ENCODE assay signal across 20 cellular contexts in the genomic region with DNA sequence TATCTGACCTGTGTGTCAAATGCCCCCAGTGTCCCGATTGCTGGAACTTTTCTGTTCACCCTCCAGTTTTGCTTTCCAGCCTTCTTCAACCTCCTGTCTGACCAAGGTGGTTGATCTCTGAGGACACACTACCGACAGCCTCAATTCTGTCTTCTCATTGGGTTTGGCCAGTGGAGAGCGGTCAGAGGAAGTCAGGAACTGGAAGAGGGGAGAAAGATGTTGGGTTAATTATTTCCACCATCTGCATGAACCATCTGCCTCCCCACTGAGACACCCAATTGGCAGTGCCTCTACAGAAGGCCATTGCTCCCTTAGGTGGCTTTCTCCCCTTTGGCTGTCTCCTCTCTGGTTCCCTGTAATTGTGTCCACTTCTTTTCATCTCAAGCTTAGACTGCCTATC.
DNase-seq lines count a peak whose midpoint lies in the region; ATAC-seq and TF ChIP-seq lines count a peak whose summit lies in the region.
"Had no signal": no experiment of that assay in that cellular context is flagged by ENCODE, and none has a peak within 500 bp of the region (broad histone marks: within the 10 kb centered on the region; RNA-seq: fewer than 3 reads in every experiment).

No MANE protein-coding gene starts in this region.

- no peak overlapping the region for H3K4me3 Mint-ChIP-seq in nephron
- H3K4me3 Mint-ChIP-seq: B cell; CD4-positive, alpha-beta memory T cell had no signal

- no peaks in the 10 kb centered on the region for H3K79me2 ChIP-seq in SK-N-SH (ENCODE audit: insufficient read depth)
- H3K79me2 ChIP-seq in OCI-LY3 (ENCODE audit: low read length) = no peaks in the 10 kb centered on the region
- no peaks in the 10 kb centered on the region for H3K79me2 ChIP-seq in smooth muscle cell (ENCODE audit: low read depth)

- TF ChIP-seq CTCF in SK-N-SH (IDR thresholded peaks at IDR 0.05) (no peak), OCI-LY3 (IDR thresholded peaks at IDR 0.05; ENCODE audit: low read depth, low read length) (no peak), nephron (IDR thresholded peaks at IDR 0.05; ENCODE audit: unreplicated experiment in 3 of 3) (no peak), uterus (IDR thresholded peaks at IDR 0.05) (no peak), smooth muscle cell (IDR thresholded peaks at IDR 0.05; ENCODE audit: borderline replicate concordance, insufficient read depth, poor library complexity, severe bottlenecking) (no peak)

- no peak for ATAC-seq in SK-N-SH treated with all-trans-retinoic acid at 6 μM for 48 hours
- no peak for ATAC-seq in GM18520 (IDR thresholded peaks at IDR 0.05; ENCODE audit: unreplicated experiment)
- ATAC-seq: HCT116 had no signal

- no peak overlapping the region for H3K4me3 ChIP-seq in SK-N-SH (ENCODE audit: low read depth in 2 of 2, low read length in 1 of 2)
- H3K4me3 ChIP-seq in OCI-LY3 (ENCODE audit: low read length) = no peak overlapping the region
- H3K4me3 ChIP-seq in uterus = no peak overlapping the region
- no peak overlapping the region for H3K4me3 ChIP-seq in smooth muscle cell

- H4K20me1 ChIP-seq in SK-N-SH (ENCODE audit: insufficient read depth) (no peaks in the 10 kb centered on the region), OCI-LY3 (ENCODE audit: insufficient read depth, low read length) (no peaks in the 10 kb centered on the region), smooth muscle cell (ENCODE audit: low read depth) (no peaks in the 10 kb centered on the region)

- no peak for TF ChIP-seq POLR2A in uterus (IDR thresholded peaks at IDR 0.05)

- POLR2A ChIA-PET in SK-N-SH (lab: Yijun Ruan, JAX) = no interaction called here

- WGBS in SK-N-SH (ENCODE audit: low lambda C conversion rate) = 74% methylated on average over 3 of the region's 3 CpGs
- 99% methylated on average over 3 of the region's 3 CpGs for WGBS in smooth muscle cell (ENCODE audit: low lambda C conversion rate)

- no peak overlapping the region for H3K27ac ChIP-seq in SK-N-SH (ENCODE audit: low read depth in 2 of 2, low read length in 1 of 2)
- peak overlapping the region; percentile 100 for H3K27ac ChIP-seq in OCI-LY3 (ENCODE audit: low read length)
- peak overlapping the region; percentile 69 to 73 for H3K27ac ChIP-seq in uterus
- H3K27ac ChIP-seq in smooth muscle cell (ENCODE audit: low read depth) = no peak overlapping the region
- H3K27ac ChIP-seq: 22Rv1 had no signal

- CTCF ChIA-PET in SK-N-SH (lab: Yijun Ruan, JAX) = interaction anchor here (1.4 to 1.8 kb wide), 2 partner anchors 15 to 21 kb away, joined by 8 read pairs; no protein-coding TSS in a partner anchor

- H3F3A ChIP-seq in SK-N-SH (replicated peaks; ENCODE audit: insufficient read depth) = no peaks in the 10 kb centered on the region
- peaks cover 18% of the 10 kb centered on the region for H3F3A ChIP-seq in smooth muscle cell (ENCODE audit: low read depth)

- DNase-seq in SK-N-SH = no peak
- no peak for DNase-seq in uterus
- DNase-seq in activated gamma-delta T cell (lab: John Stamatoyannopoulos, UW) = no peak
- DNase-seq in smooth muscle cell (lab: John Stamatoyannopoulos, UW; ENCODE audit: unreplicated experiment) = no peak
- DNase-seq: Calu3; CD4-positive, alpha-beta memory T cell; GOT3; NCI-H1048; NCI-H1436; NCI-H1930; NCI-H226; NCI-H524 treated with DMSO at 0.1 percent for 48 hours; SHP77 treated with DMSO at 0.1 percent for 48 hours had no signal

- H2AFZ ChIP-seq in SK-N-SH (ENCODE audit: low read depth) (0 out of 2 replicates have a peak overlapping the region, but pooled peaks have one; percentile 35), OCI-LY3 (ENCODE audit: low read depth, low read length) (peak overlapping the region; percentile 23), smooth muscle cell (ENCODE audit: low read depth) (no peak overlapping the region)

- H3K27ac Mint-ChIP-seq in nephron = peak overlapping the region; percentile 93 to 99 (median 98)
- H3K27ac Mint-ChIP-seq: B cell; CD4-positive, alpha-beta memory T cell had no signal

- intact Hi-C loops in uterus (cut with DNase I; ENCODE audit: low total_unique reads) = no loop called here

- peaks cover 3% of the 10 kb centered on the region for H3K27me3 Mint-ChIP-seq in nephron (ENCODE audit: low read depth)

- H3K9ac ChIP-seq in SK-N-SH (no peak overlapping the region), OCI-LY3 (ENCODE audit: low read length) (peak overlapping the region; percentile 25; the same call in 1 of the 2 replicates), smooth muscle cell (ENCODE audit: low read depth) (no peak overlapping the region)

- H3K9me3 ChIP-seq in SK-N-SH = no peaks in the 10 kb centered on the region
- 0 out of 2 replicates have a peak, but pooled peaks cover 2% of the 10 kb centered on the region for H3K9me3 ChIP-seq in OCI-LY3 (ENCODE audit: insufficient read depth, low read length)
- H3K9me3 ChIP-seq in uterus = no peaks in the 10 kb centered on the region
- no peaks in the 10 kb centered on the region for H3K9me3 ChIP-seq in smooth muscle cell (replicated peaks; ENCODE audit: low read depth)

- no peak for TF ChIP-seq RAD21 in SK-N-SH (IDR thresholded peaks at IDR 0.05; ENCODE audit: low read length)

- no peaks in the 10 kb centered on the region for H3K9me2 ChIP-seq in SK-N-SH

- H3K36me3 ChIP-seq in SK-N-SH (replicated peaks in 1 of 2; ENCODE audit: control insufficient read depth in 1 of 2, insufficient read depth in 2 of 2, low read length in 1 of 2) (no peaks in the 10 kb centered on the region), OCI-LY3 (replicated peaks; ENCODE audit: low read depth, low read length) (peaks cover 8% of the 10 kb centered on the region), uterus (no peaks in the 10 kb centered on the region), smooth muscle cell (ENCODE audit: low read depth) (no peaks in the 10 kb centered on the region)

- H3K4me2 ChIP-seq in SK-N-SH (no peak overlapping the region), OCI-LY3 (ENCODE audit: low read length) (peak overlapping the region; percentile 27; the same call in 1 of the 2 replicates), smooth muscle cell (no peak overlapping the region)

- H3K9me3 Mint-ChIP-seq in nephron = peaks cover 7% of the 10 kb centered on the region
- H3K9me3 Mint-ChIP-seq: CD4-positive, alpha-beta memory T cell had no signal

- H3K4me1 ChIP-seq in SK-N-SH (ENCODE audit: control insufficient read depth in 1 of 2, insufficient read depth in 2 of 2, low read depth in 1 of 2, low read length in 1 of 2) (peaks cover 3 to 16% of the 10 kb centered on the region in 2 experiments; a peak in 3 of 4 replicates), OCI-LY3 (ENCODE audit: low read length) (peaks cover 64% of the 10 kb centered on the region), uterus (peaks cover 20 to 26% of the 10 kb centered on the region in 2 donors), smooth muscle cell (ENCODE audit: low read depth) (peaks cover 16% of the 10 kb centered on the region)

- H3K36me3 Mint-ChIP-seq in nephron (ENCODE audit: low read depth) = no peaks in the 10 kb centered on the region
- H3K36me3 Mint-ChIP-seq: CD4-positive, alpha-beta memory T cell had no signal

- H3K4me1 Mint-ChIP-seq in nephron = peaks cover 65% of the 10 kb centered on the region

- no peak for TF ChIP-seq EP300 in SK-N-SH (IDR thresholded peaks at IDR 0.05; ENCODE audit: borderline replicate concordance in 1 of 2, low read depth in 1 of 2, low read length in 1 of 2)

- H3K27me3 ChIP-seq in SK-N-SH (ENCODE audit: insufficient read depth) = no peaks in the 10 kb centered on the region
- H3K27me3 ChIP-seq in OCI-LY3 (ENCODE audit: low read depth, low read length) = no peaks in the 10 kb centered on the region
- H3K27me3 ChIP-seq in uterus = no peaks in the 10 kb centered on the region
- H3K27me3 ChIP-seq in smooth muscle cell (ENCODE audit: low read depth) = no peaks in the 10 kb centered on the region

TF ChIP-seq in SK-N-SH, 30 proteins besides CTCF, POLR2A, EP300 and RAD21 (continues in another document):
- TF ChIP-seq NRF1 (IDR thresholded peaks at IDR 0.05; ENCODE audit: low read depth, low read length) (no peak), USF1 (IDR thresholded peaks at IDR 0.05; ENCODE audit: borderline replicate concordance, low read depth) (no peak), NFIC (IDR thresholded peaks at IDR 0.05; ENCODE audit: borderline replicate concordance) (no peak), GABPA (IDR thresholded peaks at IDR 0.05; ENCODE audit: low read depth) (no peak), FOXJ3 (CRISPR knock-in tag; IDR thresholded peaks at IDR 0.05) (no peak)

TF ChIP-seq in SK-N-SH treated with all-trans-retinoic acid at 6 μM for 48 hours, 23 proteins besides CTCF, POLR2A, EP300 and RAD21 (continues in another document):
- TF ChIP-seq ISL1 (CRISPR knock-in tag; IDR thresholded peaks at IDR 0.05) = no peak
- TF ChIP-seq POU6F1 (CRISPR knock-in tag; IDR thresholded peaks at IDR 0.05; ENCODE audit: borderline replicate concordance, low read depth) = no peak
- TF ChIP-seq ZFP30 (CRISPR knock-in tag; IDR thresholded peaks at IDR 0.05) = no peak
- no peak for TF ChIP-seq CSDC2 (CRISPR knock-in tag; IDR thresholded peaks at IDR 0.05)
- TF ChIP-seq TCF4 (CRISPR knock-in tag; IDR thresholded peaks at IDR 0.05; ENCODE audit: borderline replicate concordance) = no peak
- no peak for TF ChIP-seq TOX (CRISPR knock-in tag; IDR thresholded peaks at IDR 0.05; ENCODE audit: borderline replicate concordance)
- no peak for TF ChIP-seq PPARA (CRISPR knock-in tag; IDR thresholded peaks at IDR 0.05; ENCODE audit: borderline replicate concordance)
- TF ChIP-seq ZC3H10 (CRISPR knock-in tag; IDR thresholded peaks at IDR 0.05) = no peak
- TF ChIP-seq GLIS3 (CRISPR knock-in tag; IDR thresholded peaks at IDR 0.05) = no peak

Comparison
In these comparisons a context has a peak if more than half of its experiments do, and no peak if none do; other contexts are left out.
1. H3K27ac ChIP-seq: peak in OCI-LY3 (single experiment) and uterus (2 of 2); none in SK-N-SH (0 of 2) and smooth muscle cell (single experiment).